Comparison of ENCODE assay signal across 1 cellular context in genomic region chr7:156950381-156950858, GRCh38.
TF ChIP-seq lines count a peak whose summit lies in the region.

No MANE protein-coding gene starts in this region.

TF ChIP-seq in K562, 482 proteins besides CTCF, POLR2A, EP300 and RAD21 (continued from another document and continues in another):
- TF ChIP-seq ZBTB11 (CRISPR knock-in tag; IDR thresholded peaks at IDR 0.05) (no peak), RBM22 (IDR thresholded peaks at IDR 0.05; ENCODE audit: low read depth, low read length, poor library complexity, severe bottlenecking) (no peak), PML (IDR thresholded peaks at IDR 0.05; ENCODE audit: low read length) (no peak), MGA (IDR thresholded peaks at IDR 0.05) (peak; percentile 27; the same call in 1 of the 2 replicates), ILK (tag; IDR thresholded peaks at IDR 0.05; ENCODE audit: borderline replicate concordance, low read depth) (no peak), KDM1A (IDR thresholded peaks at IDR 0.05) (no peak), ZNF347 (CRISPR knock-in tag; IDR thresholded peaks at IDR 0.05; ENCODE audit: low read depth) (no peak), ZNF830 (CRISPR knock-in tag; IDR thresholded peaks at IDR 0.05) (no peak), E2F6 (IDR thresholded peaks at IDR 0.05; ENCODE audit: borderline replicate concordance in 1 of 2, extremely low read depth in 1 of 2, insufficient read depth in 1 of 2, insufficient read length in 1 of 2, low read depth in 1 of 2, low read length in 1 of 2, poor library complexity in 1 of 2, severe bottlenecking in 1 of 2) (no peak), ZNF184 (CRISPR knock-in tag; IDR thresholded peaks at IDR 0.05) (no peak), ZNF133 (CRISPR knock-in tag; IDR thresholded peaks at IDR 0.05) (no peak), MTF1 (CRISPR knock-in tag; IDR thresholded peaks at IDR 0.05; ENCODE audit: borderline replicate concordance) (no peak), CAMTA2 (CRISPR knock-in tag; conservative IDR thresholded peaks at IDR 0.05) (no peak), CBX1 (IDR thresholded peaks at IDR 0.05; ENCODE audit: low read depth) (no peak), ZC3H4 (CRISPR knock-in tag; IDR thresholded peaks at IDR 0.05; ENCODE audit: borderline replicate concordance) (no peak), CCNT2 (IDR thresholded peaks at IDR 0.05; ENCODE audit: borderline replicate concordance, extremely low read depth, insufficient read length, low read depth, low read length) (no peak), ETV6 (IDR thresholded peaks at IDR 0.05; ENCODE audit: borderline replicate concordance in 1 of 2, low read depth in 2 of 2, low read length in 1 of 2) (no peak), ETV6 (CRISPR knock-in tag; IDR thresholded peaks at IDR 0.05; ENCODE audit: borderline replicate concordance) (no peak), C11orf30 (IDR thresholded peaks at IDR 0.05; ENCODE audit: low read depth) (no peak), ZC3H8 (IDR thresholded peaks at IDR 0.05) (no peak), AFF4 (CRISPR knock-in tag; IDR thresholded peaks at IDR 0.05) (0 out of 2 replicates have a peak, but pooled peaks have one; percentile 12), NFATC3 (IDR thresholded peaks at IDR 0.05) (no peak), TBL1XR1 (IDR thresholded peaks at IDR 0.05; ENCODE audit: low read length in 2 of 2) (no peak), THRA (IDR thresholded peaks at IDR 0.05) (no peak), ATF6 (CRISPR knock-in tag; IDR thresholded peaks at IDR 0.05) (no peak), RCOR1 (IDR thresholded peaks at IDR 0.05; ENCODE audit: borderline replicate concordance in 1 of 2, low read depth in 2 of 2, low read length in 2 of 2) (no peak), ZNF699 (CRISPR knock-in tag; IDR thresholded peaks at IDR 0.05; ENCODE audit: insufficient replicate concordance) (no peak), DIDO1 (tag; IDR thresholded peaks at IDR 0.05; ENCODE audit: low read depth) (peak; percentile 47; the same call in 1 of the 2 replicates)
